Comparison of ENCODE assay signal across 8 cellular contexts in the genomic region with DNA sequence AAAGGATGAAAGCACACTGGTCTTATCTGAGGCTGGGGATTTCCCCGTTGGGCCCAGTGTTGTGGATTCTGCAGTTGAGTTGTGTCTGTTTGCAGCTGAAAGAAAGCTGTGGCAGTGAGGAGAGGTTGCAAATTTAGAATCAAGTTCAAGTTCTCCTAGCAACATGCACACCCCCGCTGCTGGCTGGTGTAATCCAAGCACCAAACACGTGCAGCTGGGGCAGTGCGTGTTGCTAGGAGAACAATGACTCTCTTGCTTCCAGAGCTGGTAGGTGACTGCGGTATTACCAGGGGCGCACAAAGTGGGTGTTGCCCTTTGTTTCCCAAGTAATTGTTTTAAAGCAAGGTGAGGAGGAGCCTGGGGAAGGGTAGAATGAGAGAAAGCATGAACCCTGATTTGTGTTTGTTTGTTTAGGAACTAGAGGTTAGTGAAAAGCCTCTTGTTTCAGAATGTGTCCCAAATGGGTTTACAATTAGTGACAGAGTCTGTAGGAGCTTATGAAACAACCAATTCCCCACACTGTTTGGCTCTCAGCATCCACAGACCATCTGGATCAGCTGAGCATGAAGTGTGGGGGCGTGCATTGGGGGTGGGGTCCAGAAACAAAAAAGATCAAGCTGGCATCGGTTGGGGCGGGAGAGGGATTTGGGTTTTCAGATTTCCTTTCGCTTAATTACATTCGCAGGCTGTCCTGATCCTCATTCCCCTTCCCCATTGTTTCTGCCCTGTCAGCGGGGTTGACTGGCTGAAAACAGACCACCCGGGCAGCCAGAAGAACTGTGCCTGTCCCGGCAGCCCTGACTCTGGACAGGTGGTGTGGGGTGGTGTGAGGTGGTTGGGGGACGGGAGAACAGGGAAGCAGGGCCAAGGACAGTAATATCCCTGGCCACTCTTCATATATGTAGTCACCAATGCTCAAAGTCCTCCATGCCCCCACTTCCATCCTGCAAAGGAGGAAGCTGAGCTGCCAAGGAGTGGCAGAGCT.
A peak's percentile ranks its signal among the peaks of the same experiment; 100 is the strongest.
DNase-seq lines count a peak whose midpoint lies in the region; ATAC-seq, FAIRE-seq and TF ChIP-seq lines count a peak whose summit lies in the region.

No MANE protein-coding gene starts in this region.

- no peaks in the 10 kb centered on the region for H3K36me3 Mint-ChIP-seq in CD4-positive, alpha-beta memory T cell

- H2BK20ac ChIP-seq in H1 (ENCODE audit: low read length): peak overlapping the region; percentile 24; the same call in 1 of the 2 replicates

- H2BK12ac ChIP-seq in H1 (ENCODE audit: low read depth, low read length): peak overlapping the region; percentile 52

- H3K14ac ChIP-seq in H1 (ENCODE audit: insufficient read length): no peak overlapping the region

- no peaks in the 10 kb centered on the region for H3K79me2 ChIP-seq in H1 (ENCODE audit: control insufficient read depth in 1 of 2, insufficient read depth in 2 of 2, low read length in 2 of 2)
- H3K79me2 ChIP-seq in neural cell (replicated peaks; ENCODE audit: insufficient read depth, low read length): no peaks in the 10 kb centered on the region

- H4K91ac ChIP-seq in H1 (replicated peaks; ENCODE audit: insufficient read length, low read length): no peak overlapping the region

- POLR2A ChIA-PET in CD4-positive, alpha-beta memory T cell (lab: Charles Lee; ENCODE audit: partially characterized antibody): interaction anchor here (1.8 kb wide), 1 partner anchor 216 kb away, joined by 6 read pairs; no protein-coding TSS in a partner anchor
- POLR2A ChIA-PET in H1 (lab: Charles Lee; ENCODE audit: partially characterized antibody): interaction anchor here (0.9 to 1.9 kb wide), 3 partner anchors 9 to 225 kb away, joined by 3 to 7 read pairs (median 3); no protein-coding TSS in a partner anchor

- H3K23ac ChIP-seq in H1 (ENCODE audit: insufficient read length): no peak overlapping the region

- no peaks in the 10 kb centered on the region for H3K79me1 ChIP-seq in H1 (ENCODE audit: low read depth, low read length)

- no peaks in the 10 kb centered on the region for H3K9me3 ChIP-seq in CD4-positive, alpha-beta memory T cell (ENCODE audit: control insufficient read depth in 1 of 2, low read length in 2 of 2)
- H3K9me3 ChIP-seq in WERI-Rb-1 (ENCODE audit: severe bottlenecking) (no peaks in the 10 kb centered on the region), H1 (ENCODE audit: insufficient read depth in 2 of 2, low read depth in 1 of 2, low read length in 1 of 2) (no peaks in the 10 kb centered on the region), neural cell (ENCODE audit: low read length) (no peaks in the 10 kb centered on the region)

- WGBS in H1 (ENCODE audit: extremely low coverage in 1 of 2, insufficient coverage in 1 of 2, insufficient read length in 1 of 2, insufficient replicate concordance in 2 of 2, low coverage in 1 of 2, low lambda C conversion rate in 2 of 2, missing lambda C conversion rate in 1 of 2), 2 experiments: 22% methylated on average over 15 of the region's 15 CpGs; no CpG with 5 or more reads in 1 of the 2 experiments

- 0 out of 2 replicates have a peak overlapping the region, but pooled peaks have one; percentile 11 for H2AK5ac ChIP-seq in H1 (ENCODE audit: low read depth, low read length)

- H3K9ac ChIP-seq in H1 (replicated peaks in 1 of 4; ENCODE audit: extremely low read depth in 1 of 4, low read depth in 3 of 4, low read length in 3 of 4) (peak overlapping the region in 2 of 4 experiments; percentile 4 to 63; a peak in 1 of 7 replicates), neural cell (ENCODE audit: low read length) (peak overlapping the region; percentile 72)

- H3K4ac ChIP-seq in H1 (replicated peaks; ENCODE audit: insufficient read length, low read depth, low read length): no peak overlapping the region

- no peaks in the 10 kb centered on the region for H3K9me2 ChIP-seq in neural cell (ENCODE audit: insufficient read depth, low read length)

- TF ChIP-seq CTCF in WERI-Rb-1 (IDR thresholded peaks at IDR 0.05; ENCODE audit: low read depth, low read length) (no peak), H1 (IDR thresholded peaks at IDR 0.05; ENCODE audit: control extremely low read depth in 1 of 3, insufficient read depth in 1 of 3, low read depth in 1 of 3, low read length in 3 of 3) (no peak), neural cell (IDR thresholded peaks at IDR 0.05; ENCODE audit: poor library complexity, severe bottlenecking) (no peak)

- no peaks in the 10 kb centered on the region for H3K36me3 ChIP-seq in CD4-positive, alpha-beta memory T cell (ENCODE audit: insufficient read depth, low read length)
- H3K36me3 ChIP-seq in WERI-Rb-1 (no peaks in the 10 kb centered on the region), H1 (ENCODE audit: control insufficient read depth in 2 of 4, insufficient read depth in 4 of 4, low read length in 3 of 4) (no peaks in the 10 kb centered on the region), neural cell (ENCODE audit: insufficient read depth, low read length) (no peaks in the 10 kb centered on the region)

- peak in 4 of 5 donors; percentile 24 to 51 (median 32) for DNase-seq in CD4-positive, alpha-beta memory T cell
- DNase-seq in NCI-H1092 (lab: John Stamatoyannopoulos, UW) (peak; percentile 90), WERI-Rb-1 (peak; percentile 16), H1 (ENCODE audit: low read depth in 1 of 2, low spot score in 2 of 2) (peak in 1 of 2 experiments; percentile 60), Kasumi-1 (lab: John Stamatoyannopoulos, UW) (no peak)

- no peak overlapping the region for H3K27ac ChIP-seq in CD4-positive, alpha-beta memory T cell (ENCODE audit: low read depth, low read length)
- H3K27ac ChIP-seq in WERI-Rb-1: no peak overlapping the region
- H3K27ac ChIP-seq in H1 (ENCODE audit: low read depth, low read length): no peak overlapping the region; the same call in 1 of the 2 replicates
- H3K27ac ChIP-seq in neural cell (ENCODE audit: low read length): peak overlapping the region; percentile 96

- H3K27ac Mint-ChIP-seq in CD4-positive, alpha-beta memory T cell: peak overlapping the region; percentile 69 to 90 (median 83)

- no peak for TF ChIP-seq RAD21 in H1 (IDR thresholded peaks at IDR 0.05 in 1 of 2, conservative IDR thresholded peaks at IDR 0.05 in 1 of 2; ENCODE audit: low read depth in 2 of 2, low read length in 2 of 2)
- peak; percentile 28 for TF ChIP-seq RAD21 in neural cell (conservative IDR thresholded peaks at IDR 0.05)

- peak overlapping the region; percentile 14; the same call in 1 of the 2 replicates for H2BK5ac ChIP-seq in H1 (ENCODE audit: low read depth, low read length)

- H3K27me3 Mint-ChIP-seq in CD4-positive, alpha-beta memory T cell: peaks cover 8 to 9% of the 10 kb centered on the region in 2 donors

- H3K27me3 ChIP-seq in CD4-positive, alpha-beta memory T cell (ENCODE audit: insufficient read depth, low read length): no peaks in the 10 kb centered on the region
- H3K27me3 ChIP-seq in WERI-Rb-1 (ENCODE audit: insufficient read depth, low read depth, severe bottlenecking): no peaks in the 10 kb centered on the region
- no peaks in the 10 kb centered on the region; a peak in 1 of 7 replicates for H3K27me3 ChIP-seq in H1 (replicated peaks in 1 of 4; ENCODE audit: control insufficient read depth in 3 of 4, extremely low read depth in 1 of 4, insufficient read depth in 3 of 4, low read length in 3 of 4)
- H3K27me3 ChIP-seq in neural cell (ENCODE audit: insufficient read depth, low read depth, low read length): no peaks in the 10 kb centered on the region

- intact Hi-C loops in CD4-positive, alpha-beta memory T cell (cut with micrococcal nuclease): no loop called here

- H3K9me3 Mint-ChIP-seq in CD4-positive, alpha-beta memory T cell: no peaks in the 10 kb centered on the region

- CTCF ChIA-PET in CD4-positive, alpha-beta memory T cell (lab: Charles Lee; ENCODE audit: partially characterized antibody): interaction anchor here (0.9 to 1.2 kb wide), 3 partner anchors 12 to 245 kb away, joined by 3 to 4 read pairs (median 3); no protein-coding TSS in a partner anchor
- CTCF ChIA-PET in H1 (lab: Charles Lee; ENCODE audit: partially characterized antibody): interaction anchor here (0.8 to 2.8 kb wide), 6 partner anchors 9 to 245 kb away, joined by 3 to 16 read pairs (median 4); no protein-coding TSS in a partner anchor

- H4K8ac ChIP-seq in H1 (ENCODE audit: extremely low read depth, insufficient read depth, low read length): peak overlapping the region; percentile 46; the same call in 1 of the 2 replicates

- no peak overlapping the region for H3K56ac ChIP-seq in H1 (replicated peaks; ENCODE audit: insufficient read length, low read depth, low read length)

- no peaks in the 10 kb centered on the region for H3K23me2 ChIP-seq in H1 (ENCODE audit: low read depth, low read length)

- H3K4me1 Mint-ChIP-seq in CD4-positive, alpha-beta memory T cell: peaks cover 14 to 16% (median 14%) of the 10 kb centered on the region in 4 donors

- H4K20me1 ChIP-seq in H1 (replicated peaks in 1 of 2; ENCODE audit: control insufficient read depth in 1 of 2, insufficient read depth in 2 of 2, low read length in 2 of 2) (no peaks in the 10 kb centered on the region), neural cell (ENCODE audit: insufficient read depth) (no peaks in the 10 kb centered on the region)

- peak overlapping the region; percentile 9; the same call in 1 of the 2 replicates for H3K18ac ChIP-seq in H1 (ENCODE audit: extremely low read depth, low read length)

- TF ChIP-seq EP300 in H1 (IDR thresholded peaks at IDR 0.05; ENCODE audit: borderline replicate concordance in 1 of 2, low read depth in 2 of 2, low read length in 2 of 2): no peak
- TF ChIP-seq EP300 in neural cell (conservative IDR thresholded peaks at IDR 0.05; ENCODE audit: poor library complexity, severe bottlenecking): peak; percentile 86

- H2BK120ac ChIP-seq in H1 (replicated peaks; ENCODE audit: low read depth, low read length): peak overlapping the region; percentile 2

- H3K4me2 ChIP-seq in H1 (ENCODE audit: insufficient read depth in 1 of 2, low read depth in 2 of 2, low read length in 2 of 2) (peak overlapping the region; percentile 46 to 58), neural cell (ENCODE audit: low read length) (peak overlapping the region; percentile 72)

- peaks cover 17% of the 10 kb centered on the region for H3K4me1 ChIP-seq in CD4-positive, alpha-beta memory T cell (ENCODE audit: insufficient read depth, low read length)
- peaks cover 15 to 27% (median 21%) of the 10 kb centered on the region in 4 experiments for H3K4me1 ChIP-seq in H1 (replicated peaks in 1 of 4; ENCODE audit: control insufficient read depth in 3 of 4, insufficient read depth in 4 of 4, low read length in 3 of 4)

- TF ChIP-seq POLR2A in H1 (IDR thresholded peaks at IDR 0.05; ENCODE audit: control extremely low read depth in 1 of 2, low read depth in 2 of 2, low read length in 2 of 2): no peak; a peak in 1 of 3 replicates

- H4K5ac ChIP-seq in H1 (ENCODE audit: insufficient read length, low read depth, low read length): no peak overlapping the region

- H3K4me3 ChIP-seq in CD4-positive, alpha-beta memory T cell (ENCODE audit: low read length in 2 of 2): no peak overlapping the region
- H3K4me3 ChIP-seq in WERI-Rb-1 (ENCODE audit: low read depth, low read length): peak overlapping the region; percentile 4; the same call in 1 of the 2 replicates
- peak overlapping the region in 2 of 4 experiments; percentile 19 to 27; a peak in 3 of 8 replicates for H3K4me3 ChIP-seq in H1 (ENCODE audit: extremely low read depth in 1 of 4, insufficient read depth in 2 of 4, low read depth in 3 of 4, low read length in 4 of 4)
- peak overlapping the region; percentile 51 for H3K4me3 ChIP-seq in neural cell (ENCODE audit: low read length)

- H3F3A ChIP-seq in neural cell (ENCODE audit: insufficient read depth, low read length, poor library complexity, severe bottlenecking): no peaks in the 10 kb centered on the region

- no peak for ATAC-seq in GM19397 (IDR thresholded peaks at IDR 0.05; ENCODE audit: unreplicated experiment)
- no peak for ATAC-seq in GM19467 (IDR thresholded peaks at IDR 0.05; ENCODE audit: unreplicated experiment)

- FAIRE-seq in H1 (lab: Jason Lieb, UNC): peak; percentile 60

- H3K4me3 Mint-ChIP-seq in CD4-positive, alpha-beta memory T cell: peak overlapping the region in 7 of 8 donors; percentile 18 to 65 (median 37)

- no peak overlapping the region for H2BK15ac ChIP-seq in H1 (ENCODE audit: low read length)

- H2AFZ ChIP-seq in H1 (ENCODE audit: low read length): 0 out of 2 replicates have a peak overlapping the region, but pooled peaks have one; percentile 24
- peak overlapping the region; percentile 66 for H2AFZ ChIP-seq in neural cell (ENCODE audit: low read depth, low read length)

Comparison
In these comparisons a context has a peak if more than half of its experiments do, and no peak if none do; other contexts are left out.
1. DNase-seq: peak in CD4-positive, alpha-beta memory T cell (4 of 5), NCI-H1092 (single experiment) and WERI-Rb-1 (single experiment); none in Kasumi-1 (0 of 2).
2. H3K4me3 ChIP-seq: peak in WERI-Rb-1 (single experiment) and neural cell (single experiment); none in CD4-positive, alpha-beta memory T cell (0 of 2).